In genomic region chr17:61415374-61416210, GRCh38 we compare ENCODE assay signal across 15 cellular contexts. TPM values are rescaled to one million over a fixed set of nuclear protein-coding genes. Genes with fewer than 3 reads are reported as not detected.
DNase-seq lines count a peak whose midpoint lies in the region; ATAC-seq, FAIRE-seq and TF ChIP-seq lines count a peak whose summit lies in the region.
"Had no signal": no experiment of that assay in that cellular context is flagged by ENCODE, and none has a peak within 500 bp of the region (broad histone marks: within the 10 kb centered on the region; RNA-seq: fewer than 3 reads in every experiment).

No MANE protein-coding gene starts in this region.

- TF ChIP-seq POLR2A in HepG2 (IDR thresholded peaks at IDR 0.05; ENCODE audit: insufficient read depth in 1 of 2, low read depth in 2 of 2, low read length in 2 of 2) (no peak), right lobe of liver (IDR thresholded peaks at IDR 0.05) (no peak), H1 (IDR thresholded peaks at IDR 0.05; ENCODE audit: control extremely low read depth in 1 of 2, low read depth in 2 of 2, low read length in 2 of 2) (no peak), vagina (IDR thresholded peaks at IDR 0.05) (no peak)

- no peak overlapping the region for H3K14ac ChIP-seq in H1 (ENCODE audit: insufficient read length)

- no peak for DNase-seq in HepG2 (ENCODE audit: low spot score)
- no peak for DNase-seq in right lobe of liver
- DNase-seq in H1 (ENCODE audit: low read depth in 1 of 2, low spot score in 2 of 2), result peak in 1 of 2 experiments; percentile 23
- peak in 1 of 2 experiments; percentile 35 for DNase-seq in mesothelial cell of epicardium (ENCODE audit: low spot score in 2 of 2, unreplicated experiment in 2 of 2)
- DNase-seq in vagina (ENCODE audit: extremely low spot score in 2 of 2), result peak; percentile 74 to 85
- DNase-seq in kidney glomerular epithelial cell (lab: John Stamatoyannopoulos, UW), result no peak
- DNase-seq in KBM-7, result no peak
- DNase-seq in activated CD4-positive, alpha-beta memory T cell treated with anti-CD3 and anti-CD28 coated beads, Interleukin-2, amount 10 ng/mL, durations not matched to agents 7 days and 5 days, result no peak
- DNase-seq: activated gamma-delta T cell; NCI-H187 treated with DMSO at 0.1 percent for 48 hours; NCI-H774; SHP77; stimulated activated CD4-positive, alpha-beta T cell treated with anti-CD3 and anti-CD28 coated beads, Interleukin-15, amount 100 ng/mL, for 24 hours; transverse colon had no signal

- H4K20me1 ChIP-seq in HepG2 (ENCODE audit: insufficient read depth, low read length) (no peaks in the 10 kb centered on the region), H1 (replicated peaks in 1 of 2; ENCODE audit: control insufficient read depth in 1 of 2, insufficient read depth in 2 of 2, low read length in 2 of 2) (no peaks in the 10 kb centered on the region)

- no peak overlapping the region for H3K4me3 Mint-ChIP-seq in mesothelial cell of epicardium
- H3K4me3 Mint-ChIP-seq in activated CD4-positive, alpha-beta memory T cell treated with anti-CD3 and anti-CD28 coated beads, Interleukin-2, amount 10 ng/mL, durations not matched to agents 7 days and 5 days, result no peak overlapping the region

- H2BK12ac ChIP-seq in H1 (ENCODE audit: low read depth, low read length), result peak overlapping the region; percentile 60; the same call in 1 of the 2 replicates

- TF ChIP-seq CTCF in HepG2 (CRISPR knock-in tag; IDR thresholded peaks at IDR 0.05) (no peak), right lobe of liver (IDR thresholded peaks at IDR 0.05) (no peak), H1 (IDR thresholded peaks at IDR 0.05; ENCODE audit: control extremely low read depth in 1 of 3, insufficient read depth in 1 of 3, low read depth in 1 of 3, low read length in 3 of 3) (no peak), mesothelial cell of epicardium (IDR thresholded peaks at IDR 0.05; ENCODE audit: unreplicated experiment) (no peak), vagina (IDR thresholded peaks at IDR 0.05) (no peak)

- H2BK5ac ChIP-seq in H1 (ENCODE audit: low read depth, low read length), result no peak overlapping the region

- H3K27ac Mint-ChIP-seq in mesothelial cell of epicardium, result peak overlapping the region; percentile 32
- H3K27ac Mint-ChIP-seq in activated CD4-positive, alpha-beta memory T cell treated with anti-CD3 and anti-CD28 coated beads, Interleukin-2, amount 10 ng/mL, durations not matched to agents 7 days and 5 days, result no peak overlapping the region

- H3K27me3 ChIP-seq in HepG2 (ENCODE audit: control insufficient read depth in 1 of 2, insufficient read depth in 2 of 2, low read length in 2 of 2) (no peaks in the 10 kb centered on the region), right lobe of liver (no peaks in the 10 kb centered on the region), H1 (replicated peaks in 1 of 4; ENCODE audit: control insufficient read depth in 3 of 4, extremely low read depth in 1 of 4, insufficient read depth in 3 of 4, low read length in 3 of 4) (peaks cover 12 to 64% (median 56%) of the 10 kb centered on the region in 4 experiments), vagina (no peaks in the 10 kb centered on the region)

- no peak overlapping the region; the same call in 1 of the 2 replicates for H3K18ac ChIP-seq in H1 (ENCODE audit: extremely low read depth, low read length)

- no peak overlapping the region for H3K4me2 ChIP-seq in HepG2 (ENCODE audit: low read depth, low read length)
- H3K4me2 ChIP-seq in H1 (ENCODE audit: insufficient read depth in 1 of 2, low read depth in 2 of 2, low read length in 2 of 2), result peak overlapping the region in 1 of 2 experiments; percentile 52; a peak in 1 of 4 replicates

- 0 out of 2 replicates have a peak overlapping the region, but pooled peaks have one; percentile 19 for H2AK5ac ChIP-seq in H1 (ENCODE audit: low read depth, low read length)

- CTCF ChIA-PET in HepG2 (lab: Yijun Ruan, JAX; ENCODE audit: low intra/inter-chr PET ratio, low total read pairs) (interaction anchor here (3.2 kb wide), 1 partner anchor 135 kb away, joined by 41 read pairs; no protein-coding TSS in a partner anchor), H1 (lab: Charles Lee; ENCODE audit: partially characterized antibody) (interaction anchor here (1.2 to 8.8 kb wide), 7 partner anchors 11 to 159 kb away, joined by 3 to 108 read pairs (median 9); partner anchors contain the start of gene TBX4)
- CTCF ChIA-PET in activated CD4-positive, alpha-beta memory T cell treated with anti-CD3 and anti-CD28 coated beads, Interleukin-2, amount 10 ng/mL, durations not matched to agents 7 days and 5 days (lab: Charles Lee), result interaction anchor here (0.6 to 1.6 kb wide), 2 partner anchors 134 to 249 kb away, joined by 3 to 6 read pairs; no protein-coding TSS in a partner anchor

- no peaks in the 10 kb centered on the region for H3K79me1 ChIP-seq in H1 (ENCODE audit: low read depth, low read length)

- BruUV-seq in HepG2 (replicated peaks; lab: Mats Ljungman, UMichigan), result no TSS peak

- POLR2A ChIA-PET in HepG2 (lab: Yijun Ruan, JAX) (no interaction called here), H1 (lab: Charles Lee; ENCODE audit: partially characterized antibody) (interaction anchor here (0.6 kb wide), 1 partner anchor 32 kb away, joined by 3 read pairs; no protein-coding TSS in a partner anchor)
- POLR2A ChIA-PET in activated CD4-positive, alpha-beta memory T cell treated with anti-CD3 and anti-CD28 coated beads, Interleukin-2, amount 10 ng/mL, durations not matched to agents 7 days and 5 days (lab: Charles Lee), result no interaction called here

- H2BK120ac ChIP-seq in H1 (replicated peaks; ENCODE audit: low read depth, low read length), result no peak overlapping the region

- no peak overlapping the region for H4K5ac ChIP-seq in H1 (ENCODE audit: insufficient read length, low read depth, low read length)

- TF ChIP-seq EP300 in HepG2 (IDR thresholded peaks at IDR 0.05; ENCODE audit: low read depth in 2 of 2, low read length in 2 of 2) (no peak), HepG2 (CRISPR knock-in tag; IDR thresholded peaks at IDR 0.05; ENCODE audit: borderline replicate concordance) (no peak), H1 (IDR thresholded peaks at IDR 0.05; ENCODE audit: borderline replicate concordance in 1 of 2, low read depth in 2 of 2, low read length in 2 of 2) (no peak)

- no peaks in the 10 kb centered on the region for H3K9me3 Mint-ChIP-seq in mesothelial cell of epicardium
- no peaks in the 10 kb centered on the region for H3K9me3 Mint-ChIP-seq in activated CD4-positive, alpha-beta memory T cell treated with anti-CD3 and anti-CD28 coated beads, Interleukin-2, amount 10 ng/mL, durations not matched to agents 7 days and 5 days

- H3K36me3 Mint-ChIP-seq in mesothelial cell of epicardium, result no peaks in the 10 kb centered on the region
- no peaks in the 10 kb centered on the region for H3K36me3 Mint-ChIP-seq in activated CD4-positive, alpha-beta memory T cell treated with anti-CD3 and anti-CD28 coated beads, Interleukin-2, amount 10 ng/mL, durations not matched to agents 7 days and 5 days (ENCODE audit: low read depth)

- H2BK15ac ChIP-seq in H1 (ENCODE audit: low read length), result 0 out of 2 replicates have a peak overlapping the region, but pooled peaks have one; percentile 92

- H2AFZ ChIP-seq in HepG2 (ENCODE audit: low read length) (no peak overlapping the region), H1 (ENCODE audit: low read length) (no peak overlapping the region)

- no peak for TF ChIP-seq RAD21 in HepG2 (CRISPR knock-in tag; IDR thresholded peaks at IDR 0.05)
- no peak for TF ChIP-seq RAD21 in H1 (IDR thresholded peaks at IDR 0.05 in 1 of 2, conservative IDR thresholded peaks at IDR 0.05 in 1 of 2; ENCODE audit: low read depth in 2 of 2, low read length in 2 of 2)

- ATAC-seq in HepG2, result no peak
- no peak for ATAC-seq in right lobe of liver

- peaks cover 4% of the 10 kb centered on the region for H3K27me3 Mint-ChIP-seq in mesothelial cell of epicardium (ENCODE audit: low read depth)
- peaks cover 35% of the 10 kb centered on the region for H3K27me3 Mint-ChIP-seq in activated CD4-positive, alpha-beta memory T cell treated with anti-CD3 and anti-CD28 coated beads, Interleukin-2, amount 10 ng/mL, durations not matched to agents 7 days and 5 days

- FAIRE-seq in HepG2 (lab: Jason Lieb, UNC) (peak; percentile 4), H1 (lab: Jason Lieb, UNC) (no peak)
- FAIRE-seq: bronchial epithelial cell had no signal

- peaks cover 18% of the 10 kb centered on the region for H3K23me2 ChIP-seq in H1 (ENCODE audit: low read depth, low read length)

- no peak overlapping the region for H4K8ac ChIP-seq in H1 (ENCODE audit: extremely low read depth, insufficient read depth, low read length)

- H3K36me3 ChIP-seq in HepG2 (replicated peaks in 1 of 2; ENCODE audit: control insufficient read depth in 1 of 2, insufficient read depth in 2 of 2, low read length in 2 of 2), result no peaks in the 10 kb centered on the region
- H3K36me3 ChIP-seq in right lobe of liver, result no peaks in the 10 kb centered on the region
- no peaks in the 10 kb centered on the region for H3K36me3 ChIP-seq in H1 (ENCODE audit: control insufficient read depth in 2 of 4, insufficient read depth in 4 of 4, low read length in 3 of 4)
- no peaks in the 10 kb centered on the region for H3K36me3 ChIP-seq in vagina
- H3K36me3 ChIP-seq: transverse colon had no signal

- H3K9ac ChIP-seq in HepG2 (ENCODE audit: insufficient read depth, low read depth, low read length) (no peak overlapping the region), H1 (replicated peaks in 1 of 4; ENCODE audit: extremely low read depth in 1 of 4, low read depth in 3 of 4, low read length in 3 of 4) (no peak overlapping the region)

- H2BK20ac ChIP-seq in H1 (ENCODE audit: low read length), result no peak overlapping the region

- H3K56ac ChIP-seq in H1 (replicated peaks; ENCODE audit: insufficient read length, low read depth, low read length), result no peak overlapping the region

- in situ Hi-C loops in HepG2 (cut with HindIII; ENCODE audit: extremely low pct_ligation_motif_present, low pct_unique_long_range_greater_than_20kb), result loop anchor here (5.0 to 10.0 kb wide), 2 partner anchors 77 to 419 kb away; no protein-coding TSS in a partner anchor
- in situ Hi-C loops in KBM-7 (cut with MboI; ENCODE audit: low pct_unique_long_range_greater_than_20kb, low sequenced_read_pairs), result loop anchor here (25.0 kb wide), 2 partner anchors 147 to 422 kb away; no protein-coding TSS in a partner anchor

- WGBS in HepG2 (ENCODE audit: low lambda C conversion rate), result 89% methylated on average over 5 of the region's 6 CpGs
- WGBS in right lobe of liver (ENCODE audit: insufficient coverage, low coverage, low lambda C conversion rate, missing lambda C conversion rate), result no CpG with 5 or more reads among the region's 6 CpGs
- 86% methylated on average over 6 of the region's 6 CpGs; no CpG with 5 or more reads in 1 of the 2 experiments for WGBS in H1 (ENCODE audit: extremely low coverage in 1 of 2, insufficient coverage in 1 of 2, insufficient read length in 1 of 2, insufficient replicate concordance in 2 of 2, low coverage in 1 of 2, low lambda C conversion rate in 2 of 2, missing lambda C conversion rate in 1 of 2), 2 experiments

- no peak overlapping the region for H3K23ac ChIP-seq in H1 (ENCODE audit: insufficient read length)

- H3K4me3 ChIP-seq in HepG2 (replicated peaks in 1 of 3; ENCODE audit: insufficient read depth in 1 of 3, low read depth in 2 of 3, low read length in 3 of 3) (no peak overlapping the region), right lobe of liver (no peak overlapping the region), H1 (ENCODE audit: extremely low read depth in 1 of 4, insufficient read depth in 2 of 4, low read depth in 3 of 4, low read length in 4 of 4) (no peak overlapping the region), vagina (no peak overlapping the region)
- H3K4me3 ChIP-seq: transverse colon had no signal

- H3K79me2 ChIP-seq in HepG2 (ENCODE audit: insufficient read depth, low read length), result no peaks in the 10 kb centered on the region
- H3K79me2 ChIP-seq in H1 (ENCODE audit: control insufficient read depth in 1 of 2, insufficient read depth in 2 of 2, low read length in 2 of 2), result no peaks in the 10 kb centered on the region

- H3K27ac ChIP-seq in HepG2 (ENCODE audit: extremely low read length, insufficient read depth, low read length), result no peak overlapping the region
- no peak overlapping the region for H3K27ac ChIP-seq in right lobe of liver
- no peak overlapping the region for H3K27ac ChIP-seq in H1 (ENCODE audit: low read depth, low read length)
- H3K27ac ChIP-seq in vagina, result no peak overlapping the region
- H3K27ac ChIP-seq: transverse colon had no signal

- H4K91ac ChIP-seq in H1 (replicated peaks; ENCODE audit: insufficient read length, low read length), result no peak overlapping the region

- H3K4ac ChIP-seq in H1 (replicated peaks; ENCODE audit: insufficient read length, low read depth, low read length), result no peak overlapping the region

- H3K9me3 ChIP-seq in HepG2 (ENCODE audit: low read length) (no peaks in the 10 kb centered on the region), right lobe of liver (no peaks in the 10 kb centered on the region), H1 (ENCODE audit: insufficient read depth in 2 of 2, low read depth in 1 of 2, low read length in 1 of 2) (no peaks in the 10 kb centered on the region), vagina (no peaks in the 10 kb centered on the region)
- H3K9me3 ChIP-seq: transverse colon had no signal

- H3K4me1 ChIP-seq in HepG2 (ENCODE audit: insufficient read depth, low read length), result peaks cover 60% of the 10 kb centered on the region
- H3K4me1 ChIP-seq in right lobe of liver, result peaks cover 0 to 24% (median 2%) of the 10 kb centered on the region in 4 donors
- H3K4me1 ChIP-seq in H1 (replicated peaks in 1 of 4; ENCODE audit: control insufficient read depth in 3 of 4, insufficient read depth in 4 of 4, low read length in 3 of 4), result peaks cover 0 to 13% (median 5%) of the 10 kb centered on the region in 4 experiments; a peak in 5 of 7 replicates
- H3K4me1 ChIP-seq in vagina, result peaks cover 51% of the 10 kb centered on the region

- intact Hi-C loops in HepG2 (cut with micrococcal nuclease; ENCODE audit: unreplicated experiment) (no loop called here), right lobe of liver (cut with DNase I) (loop anchor here (5.0 to 10.0 kb wide), 2 partner anchors 137 to 419 kb away; no protein-coding TSS in a partner anchor), vagina (cut with DNase I) (loop anchor here (10.0 kb wide), 1 partner anchor 649 kb away; the partner anchor contains the start of gene MED13)

- H3K4me1 Mint-ChIP-seq in mesothelial cell of epicardium, result peaks cover 33% of the 10 kb centered on the region
- H3K4me1 Mint-ChIP-seq in activated CD4-positive, alpha-beta memory T cell treated with anti-CD3 and anti-CD28 coated beads, Interleukin-2, amount 10 ng/mL, durations not matched to agents 7 days and 5 days, result peaks cover 10% of the 10 kb centered on the region

RNA-seq across cellular contexts. Expression of gene TBX2, which starts 15.9 kb away (rescaled TPM):
- 10.2 and 15.3 TPM in 2 replicates for total RNA-seq in HepG2 (2016; rRNA removed; fragmentation: Illumina TruSeq; extraction: Trizol)
- total RNA-seq in HepG2 (2016; cell fraction: cytosol; rRNA removed; fragmentation: Illumina TruSeq; extraction: Trizol; ENCODE audit: low read depth), result 3.7 TPM in 2 replicates
- total RNA-seq in HepG2 (2016; cell fraction: insoluble cytoplasmic fraction; rRNA removed; fragmentation: Illumina TruSeq; extraction: Trizol), result 8.3 and 14.7 TPM in 2 replicates
- total RNA-seq in HepG2 (2016; cell fraction: membrane; rRNA removed; fragmentation: Illumina TruSeq; extraction: Trizol), result 9.6 and 10.4 TPM in 2 replicates
- 10.9 and 12.4 TPM in 2 replicates for total RNA-seq in HepG2 (2016; cell fraction: nucleus; rRNA removed; fragmentation: Illumina TruSeq; extraction: Trizol)
- polyA plus RNA-seq in HepG2 (2011; rRNA removed), result 2.8 and 3.0 TPM in 2 replicates
- 1.9 and 3.7 TPM in 2 replicates for polyA plus RNA-seq in HepG2 (2011; cell fraction: cytosol; rRNA removed)
- 9.5 and 10.4 TPM in 2 replicates for polyA plus RNA-seq in HepG2 (2011; cell fraction: nucleus; rRNA removed)
- polyA plus RNA-seq in HepG2 (2012), result 1.0 and 1.6 TPM in 2 replicates
- polyA plus RNA-seq in HepG2 (2016; cell fraction: cytosol; fragmentation: Illumina TruSeq; extraction: Trizol; ENCODE audit: low read depth), result 2.8 and 3.6 TPM in 2 replicates
- 13.1 and 15.6 TPM in 2 replicates for polyA plus RNA-seq in HepG2 (2016; cell fraction: insoluble cytoplasmic fraction; fragmentation: Illumina TruSeq; extraction: Trizol; ENCODE audit: low read depth)
- 8.1 and 8.9 TPM in 2 replicates for polyA plus RNA-seq in HepG2 (2016; cell fraction: membrane; fragmentation: Illumina TruSeq; extraction: Trizol; ENCODE audit: low read depth)
- polyA plus RNA-seq in HepG2 (2016; cell fraction: nucleus; fragmentation: Illumina TruSeq; extraction: Trizol; ENCODE audit: insufficient read depth, low read depth), result 26.2 and 30.9 TPM in 2 replicates
- 3.0 and 6.9 TPM in 2 replicates for polyA minus RNA-seq in HepG2 (2011; rRNA and poly(A)+ RNA removed; ENCODE audit: low replicate concordance)
- 1.5 and 2.4 TPM in 2 replicates for polyA minus RNA-seq in HepG2 (2011; cell fraction: cytosol; rRNA and poly(A)+ RNA removed)
- 4.9 and 5.3 TPM in 2 replicates for polyA minus RNA-seq in HepG2 (2011; cell fraction: nucleus; rRNA and poly(A)+ RNA removed)
- total RNA-seq in right lobe of liver, result 1 to 10 TPM; 1.9 to 4.4 (median 2.7) TPM
- not detected in 2 replicates for total RNA-seq in H1 (2021; fragmentation: NEBNext Ultra II Directional; extraction: Animal tissue kit (Norgen Biotek cat#: 25700))
- 0.02 TPM in 1 of 2 replicates, not detected in the other for polyA plus RNA-seq in H1 (2011; rRNA removed)
- polyA plus RNA-seq in H1 (2011; cell fraction: cytosol; rRNA removed), result not detected
- not detected for polyA plus RNA-seq in H1 (2011; cell fraction: nucleus; rRNA removed)
- polyA plus RNA-seq in H1 (2012, experiment 1 of 2), result 0.09 TPM in 1 of 4 replicates, not detected in the others
- polyA plus RNA-seq in H1 (2012, experiment 2 of 2), result not detected
- not detected for polyA plus RNA-seq in H1 (2013, experiment 1 of 2)
- not detected for polyA plus RNA-seq in H1 (2013, experiment 2 of 2)
- not detected in 2 replicates for polyA minus RNA-seq in H1 (2011; rRNA and poly(A)+ RNA removed)
- not detected for polyA minus RNA-seq in H1 (2011; cell fraction: cytosol; rRNA and poly(A)+ RNA removed)
- not detected for polyA minus RNA-seq in H1 (2011; cell fraction: nucleus; rRNA and poly(A)+ RNA removed)
- total RNA-seq in mesothelial cell of epicardium, result 164 to 176 TPM (median 173 TPM) in 3 replicates
- total RNA-seq in vagina, result 9.8 TPM
- not detected for total RNA-seq in activated CD4-positive, alpha-beta memory T cell treated with anti-CD3 and anti-CD28 coated beads, Interleukin-2, amount 10 ng/mL, durations not matched to agents 7 days and 5 days

RNA-seq across cellular contexts. Expression of gene TBX4, which starts 36.6 kb away (rescaled TPM):
- total RNA-seq in HepG2 (2016; rRNA removed; fragmentation: Illumina TruSeq; extraction: Trizol), result 0.86 and 1.1 TPM in 2 replicates
- 0.10 and 0.35 TPM in 2 replicates for total RNA-seq in HepG2 (2016; cell fraction: cytosol; rRNA removed; fragmentation: Illumina TruSeq; extraction: Trizol; ENCODE audit: low read depth)
- 0.92 and 1.3 TPM in 2 replicates for total RNA-seq in HepG2 (2016; cell fraction: insoluble cytoplasmic fraction; rRNA removed; fragmentation: Illumina TruSeq; extraction: Trizol)
- total RNA-seq in HepG2 (2016; cell fraction: membrane; rRNA removed; fragmentation: Illumina TruSeq; extraction: Trizol), result 1.1 and 1.5 TPM in 2 replicates
- 1.1 and 1.3 TPM in 2 replicates for total RNA-seq in HepG2 (2016; cell fraction: nucleus; rRNA removed; fragmentation: Illumina TruSeq; extraction: Trizol)
- polyA plus RNA-seq in HepG2 (2011; rRNA removed), result 0.11 and 0.17 TPM in 2 replicates
- 0.05 and 0.09 TPM in 2 replicates for polyA plus RNA-seq in HepG2 (2011; cell fraction: cytosol; rRNA removed)
- polyA plus RNA-seq in HepG2 (2011; cell fraction: nucleus; rRNA removed), result 0.29 and 0.48 TPM in 2 replicates
- 0.15 and 0.40 TPM in 2 replicates for polyA plus RNA-seq in HepG2 (2012)
- 0.14 and 0.16 TPM in 2 replicates for polyA plus RNA-seq in HepG2 (2016; cell fraction: cytosol; fragmentation: Illumina TruSeq; extraction: Trizol; ENCODE audit: low read depth)
- 1.2 and 1.7 TPM in 2 replicates for polyA plus RNA-seq in HepG2 (2016; cell fraction: insoluble cytoplasmic fraction; fragmentation: Illumina TruSeq; extraction: Trizol; ENCODE audit: low read depth)
- polyA plus RNA-seq in HepG2 (2016; cell fraction: membrane; fragmentation: Illumina TruSeq; extraction: Trizol; ENCODE audit: low read depth), result 0.49 and 0.62 TPM in 2 replicates
- 1.8 and 2.4 TPM in 2 replicates for polyA plus RNA-seq in HepG2 (2016; cell fraction: nucleus; fragmentation: Illumina TruSeq; extraction: Trizol; ENCODE audit: insufficient read depth, low read depth)
- not detected in 2 replicates for polyA minus RNA-seq in HepG2 (2011; rRNA and poly(A)+ RNA removed; ENCODE audit: low replicate concordance)
- not detected in 2 replicates for polyA minus RNA-seq in HepG2 (2011; cell fraction: cytosol; rRNA and poly(A)+ RNA removed)
- polyA minus RNA-seq in HepG2 (2011; cell fraction: nucleus; rRNA and poly(A)+ RNA removed), result not detected in 2 replicates
- not detected for total RNA-seq in right lobe of liver
- total RNA-seq in H1 (2021; fragmentation: NEBNext Ultra II Directional; extraction: Animal tissue kit (Norgen Biotek cat#: 25700)), result not detected in 2 replicates
- polyA plus RNA-seq in H1 (2011; rRNA removed), result 0.02 TPM in 1 of 2 replicates, not detected in the other
- polyA plus RNA-seq in H1 (2011; cell fraction: cytosol; rRNA removed), result not detected
- polyA plus RNA-seq in H1 (2011; cell fraction: nucleus; rRNA removed), result not detected
- polyA plus RNA-seq in H1 (2012, experiment 1 of 2), result 0.15 to 0.34 TPM in 2 of 4 replicates, not detected in the others
- polyA plus RNA-seq in H1 (2012, experiment 2 of 2), result 0.04 TPM
- not detected for polyA plus RNA-seq in H1 (2013, experiment 1 of 2)
- polyA plus RNA-seq in H1 (2013, experiment 2 of 2), result 0.02 TPM
- not detected in 2 replicates for polyA minus RNA-seq in H1 (2011; rRNA and poly(A)+ RNA removed)
- not detected for polyA minus RNA-seq in H1 (2011; cell fraction: cytosol; rRNA and poly(A)+ RNA removed)
- not detected for polyA minus RNA-seq in H1 (2011; cell fraction: nucleus; rRNA and poly(A)+ RNA removed)
- total RNA-seq in mesothelial cell of epicardium, result 51.9 to 56.6 TPM (median 54.2 TPM) in 3 replicates
- not detected for total RNA-seq in vagina
- not detected for total RNA-seq in activated CD4-positive, alpha-beta memory T cell treated with anti-CD3 and anti-CD28 coated beads, Interleukin-2, amount 10 ng/mL, durations not matched to agents 7 days and 5 days
- total RNA-seq: bronchial epithelial cell had no signal

Comparison
In these comparisons a context has a peak if more than half of its experiments do, and no peak if none do; other contexts are left out.
1. DNase-seq: peak in vagina (2 of 2); none in HepG2 (single experiment), right lobe of liver (0 of 3), kidney glomerular epithelial cell (single experiment), KBM-7 (single experiment) and activated CD4-positive, alpha-beta memory T cell treated with anti-CD3 and anti-CD28 coated beads, Interleukin-2, amount 10 ng/mL, durations not matched to agents 7 days and 5 days (single experiment).
2. RNA of gene TBX2, which starts 15.9 kb away (total RNA-seq): 164 to 176 TPM in mesothelial cell of epicardium; 3.7 to 15.3 TPM in HepG2, 9.8 TPM in vagina (single experiment), 1.9 to 4.4 TPM in right lobe of liver, not detected in H1 and not detected in activated CD4-positive, alpha-beta memory T cell treated with anti-CD3 and anti-CD28 coated beads, Interleukin-2, amount 10 ng/mL, durations not matched to agents 7 days and 5 days; every median in the first group is over 10 times any median in the second.
3. RNA of gene TBX4, which starts 36.6 kb away (total RNA-seq): 51.9 to 56.6 TPM in mesothelial cell of epicardium; 0.10 to 1.5 TPM in HepG2, not detected in H1, not detected in right lobe of liver, not detected in vagina (single experiment) and not detected in activated CD4-positive, alpha-beta memory T cell treated with anti-CD3 and anti-CD28 coated beads, Interleukin-2, amount 10 ng/mL, durations not matched to agents 7 days and 5 days; every median in the first group is over 10 times any median in the second.